ENCODE assay signal across 1 cellular context in the genomic region with DNA sequence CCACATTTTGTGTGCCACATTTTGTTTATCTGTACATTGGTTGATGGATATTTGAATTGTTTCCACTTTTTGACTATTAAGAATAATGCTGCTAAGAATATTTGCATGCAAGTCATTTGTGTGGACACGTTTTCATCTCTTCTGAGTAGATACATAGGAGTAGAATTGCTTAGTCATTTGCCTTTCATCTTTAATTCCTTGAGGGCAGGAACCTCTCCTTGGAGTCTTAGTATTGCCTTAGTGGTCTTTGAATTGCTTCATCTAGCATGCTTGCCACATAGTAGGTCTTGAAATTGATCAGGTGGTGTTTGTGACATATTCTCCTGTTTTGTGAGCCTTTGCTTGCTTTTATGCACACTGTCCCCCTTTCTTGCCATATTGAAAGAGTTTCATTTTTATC.
TF ChIP-seq lines count a peak whose summit lies in the region.

No MANE protein-coding gene starts in this region.

TF ChIP-seq in K562, 482 proteins besides CTCF, POLR2A, EP300 and RAD21 (continued from another document):
- TF ChIP-seq, protein P1, sequence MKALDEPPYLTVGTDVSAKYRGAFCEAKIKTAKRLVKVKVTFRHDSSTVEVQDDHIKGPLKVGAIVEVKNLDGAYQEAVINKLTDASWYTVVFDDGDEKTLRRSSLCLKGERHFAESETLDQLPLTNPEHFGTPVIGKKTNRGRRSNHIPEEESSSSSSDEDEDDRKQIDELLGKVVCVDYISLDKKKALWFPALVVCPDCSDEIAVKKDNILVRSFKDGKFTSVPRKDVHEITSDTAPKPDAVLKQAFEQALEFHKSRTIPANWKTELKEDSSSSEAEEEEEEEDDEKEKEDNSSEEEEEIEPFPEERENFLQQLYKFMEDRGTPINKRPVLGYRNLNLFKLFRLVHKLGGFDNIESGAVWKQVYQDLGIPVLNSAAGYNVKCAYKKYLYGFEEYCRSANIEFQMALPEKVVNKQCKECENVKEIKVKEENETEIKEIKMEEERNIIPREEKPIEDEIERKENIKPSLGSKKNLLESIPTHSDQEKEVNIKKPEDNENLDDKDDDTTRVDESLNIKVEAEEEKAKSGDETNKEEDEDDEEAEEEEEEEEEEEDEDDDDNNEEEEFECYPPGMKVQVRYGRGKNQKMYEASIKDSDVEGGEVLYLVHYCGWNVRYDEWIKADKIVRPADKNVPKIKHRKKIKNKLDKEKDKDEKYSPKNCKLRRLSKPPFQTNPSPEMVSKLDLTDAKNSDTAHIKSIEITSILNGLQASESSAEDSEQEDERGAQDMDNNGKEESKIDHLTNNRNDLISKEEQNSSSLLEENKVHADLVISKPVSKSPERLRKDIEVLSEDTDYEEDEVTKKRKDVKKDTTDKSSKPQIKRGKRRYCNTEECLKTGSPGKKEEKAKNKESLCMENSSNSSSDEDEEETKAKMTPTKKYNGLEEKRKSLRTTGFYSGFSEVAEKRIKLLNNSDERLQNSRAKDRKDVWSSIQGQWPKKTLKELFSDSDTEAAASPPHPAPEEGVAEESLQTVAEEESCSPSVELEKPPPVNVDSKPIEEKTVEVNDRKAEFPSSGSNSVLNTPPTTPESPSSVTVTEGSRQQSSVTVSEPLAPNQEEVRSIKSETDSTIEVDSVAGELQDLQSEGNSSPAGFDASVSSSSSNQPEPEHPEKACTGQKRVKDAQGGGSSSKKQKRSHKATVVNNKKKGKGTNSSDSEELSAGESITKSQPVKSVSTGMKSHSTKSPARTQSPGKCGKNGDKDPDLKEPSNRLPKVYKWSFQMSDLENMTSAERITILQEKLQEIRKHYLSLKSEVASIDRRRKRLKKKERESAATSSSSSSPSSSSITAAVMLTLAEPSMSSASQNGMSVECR (CRISPR knock-in tag; IDR thresholded peaks at IDR 0.05), result no peak
- TF ChIP-seq ZNF507 (tag; conservative IDR thresholded peaks at IDR 0.05) (no peak), CBFB (CRISPR knock-in tag; IDR thresholded peaks at IDR 0.05) (no peak), PRMT5 (CRISPR knock-in tag; IDR thresholded peaks at IDR 0.05) (no peak), LEF1 (IDR thresholded peaks at IDR 0.05) (peak; percentile 76), CBX1 (IDR thresholded peaks at IDR 0.05; ENCODE audit: low read depth) (no peak), ZBTB1 (CRISPR knock-in tag; IDR thresholded peaks at IDR 0.05; ENCODE audit: borderline replicate concordance, low read depth) (no peak), MEIS2 (IDR thresholded peaks at IDR 0.05; ENCODE audit: partially characterized antibody) (no peak), PHB (CRISPR knock-in tag; IDR thresholded peaks at IDR 0.05) (no peak), NR4A1 (CRISPR knock-in tag; IDR thresholded peaks at IDR 0.05) (no peak), NR4A1 (tag; IDR thresholded peaks at IDR 0.05) (no peak), PPARD (CRISPR knock-in tag; IDR thresholded peaks at IDR 0.05) (no peak), ZNF316 (IDR thresholded peaks at IDR 0.05) (peak; percentile 87), RFX1 (IDR thresholded peaks at IDR 0.05) (no peak), SP1 (CRISPR knock-in tag; IDR thresholded peaks at IDR 0.05) (no peak), MAFG (tag; conservative IDR thresholded peaks at IDR 0.05) (peak; percentile 81), ZNF24 (IDR thresholded peaks at IDR 0.05) (no peak), JUN (IDR thresholded peaks at IDR 0.05; ENCODE audit: borderline replicate concordance, low read depth, low read length) (no peak), JUN (CRISPR knock-in tag; IDR thresholded peaks at IDR 0.05; ENCODE audit: borderline replicate concordance) (no peak), ZKSCAN1 (IDR thresholded peaks at IDR 0.05; ENCODE audit: low read depth, low read length) (peak; percentile 82), MAFF (IDR thresholded peaks at IDR 0.05; ENCODE audit: low read length) (peak; percentile 49; the same call in 1 of the 2 replicates), MAFK (IDR thresholded peaks at IDR 0.05; ENCODE audit: low read length) (peak; percentile 41; the same call in 1 of the 2 replicates)
- TF ChIP-seq, protein P2, sequence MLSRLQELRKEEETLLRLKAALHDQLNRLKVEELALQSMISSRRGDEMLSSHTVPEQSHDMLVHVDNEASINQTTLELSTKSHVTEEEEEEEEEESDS (CRISPR knock-in tag; IDR thresholded peaks at IDR 0.05), result no peak
- TF ChIP-seq, protein P3, sequence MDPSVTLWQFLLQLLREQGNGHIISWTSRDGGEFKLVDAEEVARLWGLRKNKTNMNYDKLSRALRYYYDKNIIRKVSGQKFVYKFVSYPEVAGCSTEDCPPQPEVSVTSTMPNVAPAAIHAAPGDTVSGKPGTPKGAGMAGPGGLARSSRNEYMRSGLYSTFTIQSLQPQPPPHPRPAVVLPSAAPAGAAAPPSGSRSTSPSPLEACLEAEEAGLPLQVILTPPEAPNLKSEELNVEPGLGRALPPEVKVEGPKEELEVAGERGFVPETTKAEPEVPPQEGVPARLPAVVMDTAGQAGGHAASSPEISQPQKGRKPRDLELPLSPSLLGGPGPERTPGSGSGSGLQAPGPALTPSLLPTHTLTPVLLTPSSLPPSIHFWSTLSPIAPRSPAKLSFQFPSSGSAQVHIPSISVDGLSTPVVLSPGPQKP (CRISPR knock-in tag; IDR thresholded peaks at IDR 0.05), result no peak
- TF ChIP-seq, protein P4, sequence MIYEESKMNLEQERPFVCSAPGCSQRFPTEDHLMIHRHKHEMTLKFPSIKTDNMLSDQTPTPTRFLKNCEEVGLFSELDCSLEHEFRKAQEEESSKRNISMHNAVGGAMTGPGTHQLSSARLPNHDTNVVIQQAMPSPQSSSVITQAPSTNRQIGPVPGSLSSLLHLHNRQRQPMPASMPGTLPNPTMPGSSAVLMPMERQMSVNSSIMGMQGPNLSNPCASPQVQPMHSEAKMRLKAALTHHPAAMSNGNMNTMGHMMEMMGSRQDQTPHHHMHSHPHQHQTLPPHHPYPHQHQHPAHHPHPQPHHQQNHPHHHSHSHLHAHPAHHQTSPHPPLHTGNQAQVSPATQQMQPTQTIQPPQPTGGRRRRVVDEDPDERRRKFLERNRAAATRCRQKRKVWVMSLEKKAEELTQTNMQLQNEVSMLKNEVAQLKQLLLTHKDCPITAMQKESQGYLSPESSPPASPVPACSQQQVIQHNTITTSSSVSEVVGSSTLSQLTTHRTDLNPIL (CRISPR knock-in tag; IDR thresholded peaks at IDR 0.05), result no peak
- TF ChIP-seq, protein P5, sequence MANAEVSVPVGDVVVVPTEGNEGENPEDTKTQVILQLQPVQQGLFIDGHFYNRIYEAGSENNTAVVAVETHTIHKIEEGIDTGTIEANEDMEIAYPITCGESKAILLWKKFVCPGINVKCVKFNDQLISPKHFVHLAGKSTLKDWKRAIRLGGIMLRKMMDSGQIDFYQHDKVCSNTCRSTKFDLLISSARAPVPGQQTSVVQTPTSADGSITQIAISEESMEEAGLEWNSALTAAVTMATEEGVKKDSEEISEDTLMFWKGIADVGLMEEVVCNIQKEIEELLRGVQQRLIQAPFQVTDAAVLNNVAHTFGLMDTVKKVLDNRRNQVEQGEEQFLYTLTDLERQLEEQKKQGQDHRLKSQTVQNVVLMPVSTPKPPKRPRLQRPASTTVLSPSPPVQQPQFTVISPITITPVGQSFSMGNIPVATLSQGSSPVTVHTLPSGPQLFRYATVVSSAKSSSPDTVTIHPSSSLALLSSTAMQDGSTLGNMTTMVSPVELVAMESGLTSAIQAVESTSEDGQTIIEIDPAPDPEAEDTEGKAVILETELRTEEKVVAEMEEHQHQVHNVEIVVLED (CRISPR knock-in tag; IDR thresholded peaks at IDR 0.05), result no peak
- TF ChIP-seq, protein P6, sequence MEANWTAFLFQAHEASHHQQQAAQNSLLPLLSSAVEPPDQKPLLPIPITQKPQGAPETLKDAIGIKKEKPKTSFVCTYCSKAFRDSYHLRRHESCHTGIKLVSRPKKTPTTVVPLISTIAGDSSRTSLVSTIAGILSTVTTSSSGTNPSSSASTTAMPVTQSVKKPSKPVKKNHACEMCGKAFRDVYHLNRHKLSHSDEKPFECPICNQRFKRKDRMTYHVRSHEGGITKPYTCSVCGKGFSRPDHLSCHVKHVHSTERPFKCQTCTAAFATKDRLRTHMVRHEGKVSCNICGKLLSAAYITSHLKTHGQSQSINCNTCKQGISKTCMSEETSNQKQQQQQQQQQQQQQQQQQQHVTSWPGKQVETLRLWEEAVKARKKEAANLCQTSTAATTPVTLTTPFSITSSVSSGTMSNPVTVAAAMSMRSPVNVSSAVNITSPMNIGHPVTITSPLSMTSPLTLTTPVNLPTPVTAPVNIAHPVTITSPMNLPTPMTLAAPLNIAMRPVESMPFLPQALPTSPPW (CRISPR knock-in tag; IDR thresholded peaks at IDR 0.05), result no peak
